Comparison of ENCODE assay signal across 1 cellular context in genomic region chr2:226657340-226658053, GRCh38.
A peak's percentile ranks its signal among the peaks of the same experiment; 100 is the strongest.
TF ChIP-seq lines count a peak whose summit lies in the region.

No MANE protein-coding gene starts in this region.

TF ChIP-seq in HepG2, 621 proteins besides CTCF, POLR2A, EP300 and RAD21 (continued from another document and continues in another):
- TF ChIP-seq ARID5B (CRISPR knock-in tag; IDR thresholded peaks at IDR 0.05) (peak; percentile 93), GATAD1 (CRISPR knock-in tag; IDR thresholded peaks at IDR 0.05) (peak; percentile 56), ZSCAN25 (CRISPR knock-in tag; IDR thresholded peaks at IDR 0.05) (no peak), TAF15 (IDR thresholded peaks at IDR 0.05; ENCODE audit: low read depth, low read length, poor library complexity, severe bottlenecking) (no peak), ZNF550 (CRISPR knock-in tag; IDR thresholded peaks at IDR 0.05; ENCODE audit: borderline replicate concordance) (no peak), ZNF704 (CRISPR knock-in tag; IDR thresholded peaks at IDR 0.05; ENCODE audit: borderline replicate concordance) (no peak), ZNF747 (CRISPR knock-in tag; IDR thresholded peaks at IDR 0.05; ENCODE audit: borderline replicate concordance) (no peak), MIER2 (CRISPR knock-in tag; IDR thresholded peaks at IDR 0.05) (peak; percentile 12; the same call in 1 of the 2 replicates), MAF1 (CRISPR knock-in tag; IDR thresholded peaks at IDR 0.05; ENCODE audit: borderline replicate concordance) (no peak), ZNF142 (CRISPR knock-in tag; IDR thresholded peaks at IDR 0.05) (no peak), ZMYM2 (CRISPR knock-in tag; IDR thresholded peaks at IDR 0.05) (peak; percentile 72; the same call in 1 of the 2 replicates), ZNF230 (CRISPR knock-in tag; IDR thresholded peaks at IDR 0.05) (no peak), ARNT2 (CRISPR knock-in tag; IDR thresholded peaks at IDR 0.05; ENCODE audit: low read depth) (no peak), ZNF691 (CRISPR knock-in tag; IDR thresholded peaks at IDR 0.05; ENCODE audit: borderline replicate concordance, low read depth) (no peak), ZKSCAN5 (CRISPR knock-in tag; IDR thresholded peaks at IDR 0.05) (no peak), ZNF614 (CRISPR knock-in tag; IDR thresholded peaks at IDR 0.05; ENCODE audit: borderline replicate concordance) (peak; percentile 44; the same call in 1 of the 2 replicates), ZNF468 (CRISPR knock-in tag; IDR thresholded peaks at IDR 0.05) (no peak), THAP11 (CRISPR knock-in tag; IDR thresholded peaks at IDR 0.05) (peak; percentile 57), PPARG (CRISPR knock-in tag; conservative IDR thresholded peaks at IDR 0.05) (peak; percentile 85), HES4 (CRISPR knock-in tag; IDR thresholded peaks at IDR 0.05; ENCODE audit: borderline replicate concordance) (no peak), TRAFD1 (CRISPR knock-in tag; IDR thresholded peaks at IDR 0.05; ENCODE audit: borderline replicate concordance) (no peak), ZNF24 (IDR thresholded peaks at IDR 0.05) (peak; percentile 93), POLR2AphosphoS5 (IDR thresholded peaks at IDR 0.05; ENCODE audit: low read depth, low read length) (no peak), REL (CRISPR knock-in tag; conservative IDR thresholded peaks at IDR 0.05) (no peak), RFX5 (IDR thresholded peaks at IDR 0.05; ENCODE audit: low read depth, low read length) (no peak), THYN1 (CRISPR knock-in tag; IDR thresholded peaks at IDR 0.05; ENCODE audit: borderline replicate concordance, low read depth) (no peak), SAP130 (CRISPR knock-in tag; IDR thresholded peaks at IDR 0.05; ENCODE audit: low read depth) (peak; percentile 54), ZNF878 (CRISPR knock-in tag; IDR thresholded peaks at IDR 0.05) (no peak; the same call in 1 of the 2 replicates), U2AF1 (optimal IDR thresholded peaks at IDR 0.05; ENCODE audit: low read depth, low read length) (no peak), NPAS2 (CRISPR knock-in tag; IDR thresholded peaks at IDR 0.05; ENCODE audit: borderline replicate concordance) (no peak), ZBTB26 (CRISPR knock-in tag; IDR thresholded peaks at IDR 0.05; ENCODE audit: borderline replicate concordance) (no peak), GPN1 (CRISPR knock-in tag; IDR thresholded peaks at IDR 0.05; ENCODE audit: borderline replicate concordance) (no peak), ZNF143 (CRISPR knock-in tag; IDR thresholded peaks at IDR 0.05) (no peak), CBX2 (IDR thresholded peaks at IDR 0.05; ENCODE audit: low read depth, low read length) (no peak), CBX2 (CRISPR knock-in tag; IDR thresholded peaks at IDR 0.05; ENCODE audit: low read depth) (no peak), ZNF138 (CRISPR knock-in tag; IDR thresholded peaks at IDR 0.05; ENCODE audit: low read depth) (no peak), BHLHE40 (IDR thresholded peaks at IDR 0.05; ENCODE audit: low read length) (no peak), FUBP1 (CRISPR knock-in tag; IDR thresholded peaks at IDR 0.05; ENCODE audit: borderline replicate concordance) (no peak), ARNT (IDR thresholded peaks at IDR 0.05) (no peak), CEBPB (IDR thresholded peaks at IDR 0.05; ENCODE audit: borderline replicate concordance, low read depth, low read length) (peak; percentile 70; the same call in 1 of the 2 replicates), ZNF292 (CRISPR knock-in tag; IDR thresholded peaks at IDR 0.05; ENCODE audit: borderline replicate concordance, low read depth) (peak; percentile 58; the same call in 1 of the 2 replicates), RBAK (CRISPR knock-in tag; IDR thresholded peaks at IDR 0.05) (peak; percentile 22; the same call in 1 of the 2 replicates), SRY (CRISPR knock-in tag; IDR thresholded peaks at IDR 0.05) (no peak)
- TF ChIP-seq, protein P1, sequence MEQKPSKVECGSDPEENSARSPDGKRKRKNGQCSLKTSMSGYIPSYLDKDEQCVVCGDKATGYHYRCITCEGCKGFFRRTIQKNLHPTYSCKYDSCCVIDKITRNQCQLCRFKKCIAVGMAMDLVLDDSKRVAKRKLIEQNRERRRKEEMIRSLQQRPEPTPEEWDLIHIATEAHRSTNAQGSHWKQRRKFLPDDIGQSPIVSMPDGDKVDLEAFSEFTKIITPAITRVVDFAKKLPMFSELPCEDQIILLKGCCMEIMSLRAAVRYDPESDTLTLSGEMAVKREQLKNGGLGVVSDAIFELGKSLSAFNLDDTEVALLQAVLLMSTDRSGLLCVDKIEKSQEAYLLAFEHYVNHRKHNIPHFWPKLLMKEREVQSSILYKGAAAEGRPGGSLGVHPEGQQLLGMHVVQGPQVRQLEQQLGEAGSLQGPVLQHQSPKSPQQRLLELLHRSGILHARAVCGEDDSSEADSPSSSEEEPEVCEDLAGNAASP (CRISPR knock-in tag; IDR thresholded peaks at IDR 0.05; ENCODE audit: borderline replicate concordance) = peak; percentile 58; the same call in 1 of the 2 replicates
- TF ChIP-seq, protein P2, sequence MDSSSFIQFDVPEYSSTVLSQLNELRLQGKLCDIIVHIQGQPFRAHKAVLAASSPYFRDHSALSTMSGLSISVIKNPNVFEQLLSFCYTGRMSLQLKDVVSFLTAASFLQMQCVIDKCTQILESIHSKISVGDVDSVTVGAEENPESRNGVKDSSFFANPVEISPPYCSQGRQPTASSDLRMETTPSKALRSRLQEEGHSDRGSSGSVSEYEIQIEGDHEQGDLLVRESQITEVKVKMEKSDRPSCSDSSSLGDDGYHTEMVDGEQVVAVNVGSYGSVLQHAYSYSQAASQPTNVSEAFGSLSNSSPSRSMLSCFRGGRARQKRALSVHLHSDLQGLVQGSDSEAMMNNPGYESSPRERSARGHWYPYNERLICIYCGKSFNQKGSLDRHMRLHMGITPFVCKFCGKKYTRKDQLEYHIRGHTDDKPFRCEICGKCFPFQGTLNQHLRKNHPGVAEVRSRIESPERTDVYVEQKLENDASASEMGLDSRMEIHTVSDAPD (CRISPR knock-in tag; IDR thresholded peaks at IDR 0.05) = no peak
